Comparison of ENCODE assay signal across 7 cellular contexts in the genomic region with DNA sequence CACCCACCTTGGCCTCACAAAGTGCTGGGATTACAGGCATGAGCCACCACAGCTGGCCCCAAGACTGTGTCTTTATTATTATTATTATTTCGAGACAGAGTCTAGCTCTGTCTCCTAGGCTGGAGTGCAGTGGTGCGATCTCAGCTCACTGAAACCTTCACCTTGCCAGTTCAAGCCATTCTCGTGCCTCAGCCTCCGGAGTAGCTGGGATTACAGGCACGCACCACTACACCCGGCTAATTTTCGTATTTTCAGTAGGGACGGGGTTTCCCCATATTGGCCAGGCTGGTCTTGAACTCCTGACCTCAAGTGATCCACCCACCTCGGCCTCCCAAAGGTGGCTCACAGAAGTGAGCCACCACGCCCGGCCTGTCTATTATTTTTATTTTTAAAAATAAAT. TPM values are rescaled to one million over a fixed set of nuclear protein-coding genes. Genes with fewer than 3 reads are reported as not detected.
DNase-seq lines count a peak whose midpoint lies in the region; ATAC-seq, FAIRE-seq and TF ChIP-seq lines count a peak whose summit lies in the region.
"Not testable (repeated sequence)": the region's sequence is repeated elsewhere in the genome, so short reads cannot be mapped to it uniquely, and the experiment has no call there.

No MANE protein-coding gene starts in this region.

- FAIRE-seq in GM12892 (lab: Jason Lieb, UNC) (peak; percentile 36), GM12878 (lab: Jason Lieb, UNC) (peak; percentile 62)

- not testable (repeated sequence) for DNase-seq in GM12892 (ENCODE audit: insufficient read length); GM12878 (ENCODE audit: low read depth, low spot score); esophagus squamous epithelium (lab: John Stamatoyannopoulos, UW); right atrium auricular region (ENCODE audit: low spot score); gastrocnemius medialis; tibial artery

- not testable (repeated sequence) for TF ChIP-seq CTCF in OCI-LY3 (IDR thresholded peaks at IDR 0.05; ENCODE audit: low read depth, low read length); GM12878 (IDR thresholded peaks at IDR 0.05 in 2 of 3, conservative IDR thresholded peaks at IDR 0.05 in 1 of 3; ENCODE audit: control insufficient read depth in 2 of 3, extremely low read depth in 1 of 3, insufficient read depth in 1 of 3, low read depth in 3 of 3, low read length in 3 of 3); esophagus squamous epithelium (IDR thresholded peaks at IDR 0.05); right atrium auricular region (IDR thresholded peaks at IDR 0.05); gastrocnemius medialis (IDR thresholded peaks at IDR 0.05 in 4 of 5, conservative IDR thresholded peaks at IDR 0.05 in 1 of 5); tibial artery (IDR thresholded peaks at IDR 0.05)

- TF ChIP-seq RAD21 in GM12878 (IDR thresholded peaks at IDR 0.05; ENCODE audit: insufficient read depth, low read depth, low read length): not testable (repeated sequence)

- peak; percentile 90 for ATAC-seq in GM12878
- not testable (repeated sequence) for ATAC-seq in gastrocnemius medialis

- intact Hi-C loops in GM12878 (cut with micrococcal nuclease; ENCODE audit: unreplicated experiment); esophagus squamous epithelium (cut with DNase I); gastrocnemius medialis (cut with DNase I; ENCODE audit: low total_unique reads); tibial artery (cut with DNase I; ENCODE audit: low total_unique reads): not testable (repeated sequence)

- WGBS in GM12878 (ENCODE audit: insufficient coverage, insufficient replicate concordance, low lambda C conversion rate, missing lambda C conversion rate): 2% methylated on average over 11 of the region's 11 CpGs
- 61 to 81% methylated on average over 11 of the region's 11 CpGs for WGBS in esophagus squamous epithelium, 2 donors

- RAD21 ChIA-PET in GM12878 (lab: Charles Lee; ENCODE audit: unreplicated experiment): not testable (repeated sequence)

- CTCF ChIA-PET in GM12878 (lab: Yijun Ruan, JAX): interaction anchor here (1.1 to 1.6 kb wide), 3 partner anchors 17 to 167 kb away, joined by 3 to 8 read pairs (median 5); no protein-coding TSS in a partner anchor

- TF ChIP-seq EP300 in GM12878 (IDR thresholded peaks at IDR 0.05; ENCODE audit: borderline replicate concordance in 1 of 2, control insufficient read depth in 1 of 2, low read depth in 2 of 2, low read length in 2 of 2): not testable (repeated sequence)

- not testable (repeated sequence) for H3K4me1 ChIP-seq in OCI-LY3 (ENCODE audit: low read length); GM12878 (ENCODE audit: control insufficient read depth, insufficient read depth, low read length)
- peaks cover 0 to 30% (median 20%) of the 10 kb centered on the region in 3 donors for H3K4me1 ChIP-seq in esophagus squamous epithelium
- H3K4me1 ChIP-seq in right atrium auricular region: peaks cover 0 to 17% of the 10 kb centered on the region in 2 donors
- H3K4me1 ChIP-seq in gastrocnemius medialis: peaks cover 9 to 14% of the 10 kb centered on the region in 2 donors
- peaks cover 5 to 28% (median 22%) of the 10 kb centered on the region in 4 donors for H3K4me1 ChIP-seq in tibial artery

- peak overlapping the region; percentile 27; the same call in 1 of the 2 replicates for H3K4me2 ChIP-seq in OCI-LY3 (ENCODE audit: low read length)
- H3K4me2 ChIP-seq in GM12878 (ENCODE audit: control insufficient read depth, insufficient read depth): peak overlapping the region; percentile 7; the same call in 1 of the 2 replicates

- not testable (repeated sequence) for H3K9ac ChIP-seq in OCI-LY3 (ENCODE audit: low read length); GM12878 (ENCODE audit: control insufficient read depth, insufficient read depth, low read length)

- H3K9me3 ChIP-seq in OCI-LY3 (ENCODE audit: insufficient read depth, low read length); GM12878 (replicated peaks; ENCODE audit: control insufficient read depth, insufficient read depth, low read length); esophagus squamous epithelium; right atrium auricular region; gastrocnemius medialis; tibial artery: not testable (repeated sequence)

- not testable (repeated sequence) for BruUV-seq in GM12878 (replicated peaks; lab: Mats Ljungman, UMichigan)

- H3K79me2 ChIP-seq in OCI-LY3 (ENCODE audit: low read length); GM12878 (ENCODE audit: control insufficient read depth, insufficient read depth, low read length): not testable (repeated sequence)

- H3K27me3 ChIP-seq in OCI-LY3 (ENCODE audit: low read depth, low read length): peaks cover 29% of the 10 kb centered on the region
- not testable (repeated sequence) for H3K27me3 ChIP-seq in GM12878 (replicated peaks in 1 of 2; ENCODE audit: control insufficient read depth in 2 of 2, insufficient read depth in 2 of 2, low read length in 1 of 2); esophagus squamous epithelium; right atrium auricular region; gastrocnemius medialis; tibial artery

- not testable (repeated sequence) for H3K4me3 ChIP-seq in OCI-LY3 (ENCODE audit: low read length); GM12878; esophagus squamous epithelium; right atrium auricular region; gastrocnemius medialis; tibial artery

- in situ Hi-C loops in GM12878 (cut with MboI): loop anchor here (10.0 kb wide), 1 partner anchor 502 kb away; no protein-coding TSS in a partner anchor
- in situ Hi-C loops in gastrocnemius medialis (cut with MboI; ENCODE audit: low sequenced_read_pairs in 4 of 4): loop anchor here (10.0 to 25.0 kb wide), 4 partner anchors 172 to 610 kb away; a partner anchor contains a TSS

- POLR2A ChIA-PET in GM12878 (lab: Charles Lee): interaction anchor here (0.5 kb wide), 1 partner anchor 95 kb away, joined by 12 read pairs; no protein-coding TSS in a partner anchor

- not testable (repeated sequence) for H3K36me3 ChIP-seq in OCI-LY3 (replicated peaks; ENCODE audit: low read depth, low read length); GM12878 (ENCODE audit: control insufficient read depth in 2 of 2, insufficient read depth in 2 of 2, low read length in 1 of 2); esophagus squamous epithelium; right atrium auricular region; gastrocnemius medialis; tibial artery

- SMC1A ChIA-PET in GM12878 (lab: Charles Lee; ENCODE audit: uncharacterized antibody, unreplicated experiment): not testable (repeated sequence)

- H4K20me1 ChIP-seq in OCI-LY3 (ENCODE audit: insufficient read depth, low read length); GM12878 (ENCODE audit: control insufficient read depth, insufficient read depth): not testable (repeated sequence)

- not testable (repeated sequence) for H3K27ac ChIP-seq in OCI-LY3 (ENCODE audit: low read length); GM12878 (ENCODE audit: control insufficient read depth, insufficient read depth)
- H3K27ac ChIP-seq in esophagus squamous epithelium (peak overlapping the region in 3 of 4 donors; percentile 21 to 46 (median 40)), right atrium auricular region (peak overlapping the region; percentile 0 to 31), gastrocnemius medialis (peak overlapping the region in 3 of 4 donors; percentile 18 to 46 (median 28)), tibial artery (peak overlapping the region; percentile 68 to 72)

- not testable (repeated sequence) for TF ChIP-seq POLR2A in GM12892 (IDR thresholded peaks at IDR 0.05; ENCODE audit: low read depth, low read length); GM12878 (IDR thresholded peaks at IDR 0.05; ENCODE audit: low read depth, low read length); esophagus squamous epithelium (IDR thresholded peaks at IDR 0.05); gastrocnemius medialis (IDR thresholded peaks at IDR 0.05)

- H2AFZ ChIP-seq in OCI-LY3 (ENCODE audit: low read depth, low read length); GM12878 (ENCODE audit: control insufficient read depth, low read depth, low read length): not testable (repeated sequence)

RNA-seq across cellular contexts. Expression of a gene that starts 38.1 kb away (rescaled TPM):
- 1.7 TPM for polyA plus RNA-seq in GM12892 (2012; ENCODE audit: missing spikeins)
- 22.0 and 23.0 TPM in 2 replicates for total RNA-seq in GM12878 (2013; cell fraction: nucleolus; rRNA removed)
- total RNA-seq in GM12878 (2014; rRNA removed) (1.5 and 3.1 TPM in 2 replicates), GM12878 (2014; rRNA removed; fragmentation: Illumina TruSeq; extraction: Trizol) (1.1 and 1.2 TPM in 2 replicates), GM12878 (2021) (8.4 and 9.4 TPM in 2 replicates), esophagus squamous epithelium (10 to 100 TPM; 11.2 to 20.8 (median 15.8) TPM), right atrium auricular region (10 to 100 TPM; 11.2 to 28.1 TPM), gastrocnemius medialis (10 to 100 TPM in 3 of 4 donors, 1 to 10 TPM in 1; 5.5 to 16.7 (median 14.1) TPM)
- 1.7 TPM for polyA plus RNA-seq in GM12878 (2011; ENCODE audit: low read depth)
- polyA plus RNA-seq in GM12878 (2011; rRNA removed) (1.9 and 3.7 TPM in 2 replicates), GM12878 (2014; fragmentation: Illumina TruSeq; extraction: Trizol) (1.4 and 1.7 TPM in 2 replicates), GM12878 (2014; fragmentation: Nextera tagmentation; extraction: Ambion mirVana) (under 1 TPM; 0.16 to 0.26 TPM), GM12878 (2014; rRNA removed) (3.6 and 6.2 TPM in 2 replicates), GM12878 (2016; fragmentation: Nextera tagmentation; extraction: Ambion mirVana) (1 to 10 TPM; 1.5 to 2.0 TPM)
- 3.3 and 3.8 TPM in 2 replicates for polyA plus RNA-seq in GM12878 (2011; cell fraction: cytosol; rRNA removed)
- 23.6 and 27.0 TPM in 2 replicates for polyA plus RNA-seq in GM12878 (2011; cell fraction: nucleus; rRNA removed)
- 3.0 and 3.7 TPM in 2 replicates for polyA plus RNA-seq in GM12878 (2012)
- 6.9 and 8.6 TPM in 2 replicates for polyA minus RNA-seq in GM12878 (2011; rRNA and poly(A)+ RNA removed)
- polyA minus RNA-seq in GM12878 (2011; cell fraction: cytosol; rRNA and poly(A)+ RNA removed): 0.80 and 2.4 TPM in 2 replicates
- 4.8 and 7.0 TPM in 2 replicates for polyA minus RNA-seq in GM12878 (2011; cell fraction: nucleus; rRNA and poly(A)+ RNA removed)

RNA-seq across cellular contexts. Expression of a gene that starts 51.1 kb away (rescaled TPM):
- polyA plus RNA-seq in GM12892 (2012; ENCODE audit: missing spikeins): 7.4 TPM
- 26.9 and 32.3 TPM in 2 replicates for total RNA-seq in GM12878 (2013; cell fraction: nucleolus; rRNA removed)
- 6.6 and 8.5 TPM in 2 replicates for total RNA-seq in GM12878 (2014; rRNA removed)
- total RNA-seq in GM12878 (2014; rRNA removed; fragmentation: Illumina TruSeq; extraction: Trizol): 3.1 and 3.7 TPM in 2 replicates
- 34.6 and 35.9 TPM in 2 replicates for total RNA-seq in GM12878 (2021)
- 29.6 TPM for polyA plus RNA-seq in GM12878 (2011; ENCODE audit: low read depth)
- 1.5 and 2.7 TPM in 2 replicates for polyA plus RNA-seq in GM12878 (2011; rRNA removed)
- polyA plus RNA-seq in GM12878 (2011; cell fraction: cytosol; rRNA removed): 4.9 and 5.7 TPM in 2 replicates
- 24.7 and 25.2 TPM in 2 replicates for polyA plus RNA-seq in GM12878 (2011; cell fraction: nucleus; rRNA removed)
- polyA plus RNA-seq in GM12878 (2012): 38.1 and 69.0 TPM in 2 replicates
- polyA plus RNA-seq in GM12878 (2014; fragmentation: Illumina TruSeq; extraction: Trizol): 2.6 and 5.9 TPM in 2 replicates
- polyA plus RNA-seq in GM12878 (2014; fragmentation: Nextera tagmentation; extraction: Ambion mirVana): under 1 TPM in 1 of 2 experiments, not detected in 1; 0.09 TPM
- 21.8 and 23.5 TPM in 2 replicates for polyA plus RNA-seq in GM12878 (2014; rRNA removed)
- 1 to 10 TPM; 8.8 to 9.5 TPM for polyA plus RNA-seq in GM12878 (2016; fragmentation: Nextera tagmentation; extraction: Ambion mirVana)
- 1.5 and 7.1 TPM in 2 replicates for polyA minus RNA-seq in GM12878 (2011; rRNA and poly(A)+ RNA removed)
- polyA minus RNA-seq in GM12878 (2011; cell fraction: cytosol; rRNA and poly(A)+ RNA removed): 14.1 and 19.4 TPM in 2 replicates
- polyA minus RNA-seq in GM12878 (2011; cell fraction: nucleus; rRNA and poly(A)+ RNA removed): 3.0 and 6.6 TPM in 2 replicates
- total RNA-seq in esophagus squamous epithelium: 100 to 1,000 TPM in 1 of 4 donors, 10 to 100 TPM in 3; 43.5 to 249 (median 65.5) TPM
- 100 to 1,000 TPM; 152 to 257 TPM for total RNA-seq in right atrium auricular region
- total RNA-seq in gastrocnemius medialis: 10 to 100 TPM; 34.4 to 46.7 (median 40.5) TPM
